1 cellular context compared by ENCODE assay signal in the genomic region with DNA sequence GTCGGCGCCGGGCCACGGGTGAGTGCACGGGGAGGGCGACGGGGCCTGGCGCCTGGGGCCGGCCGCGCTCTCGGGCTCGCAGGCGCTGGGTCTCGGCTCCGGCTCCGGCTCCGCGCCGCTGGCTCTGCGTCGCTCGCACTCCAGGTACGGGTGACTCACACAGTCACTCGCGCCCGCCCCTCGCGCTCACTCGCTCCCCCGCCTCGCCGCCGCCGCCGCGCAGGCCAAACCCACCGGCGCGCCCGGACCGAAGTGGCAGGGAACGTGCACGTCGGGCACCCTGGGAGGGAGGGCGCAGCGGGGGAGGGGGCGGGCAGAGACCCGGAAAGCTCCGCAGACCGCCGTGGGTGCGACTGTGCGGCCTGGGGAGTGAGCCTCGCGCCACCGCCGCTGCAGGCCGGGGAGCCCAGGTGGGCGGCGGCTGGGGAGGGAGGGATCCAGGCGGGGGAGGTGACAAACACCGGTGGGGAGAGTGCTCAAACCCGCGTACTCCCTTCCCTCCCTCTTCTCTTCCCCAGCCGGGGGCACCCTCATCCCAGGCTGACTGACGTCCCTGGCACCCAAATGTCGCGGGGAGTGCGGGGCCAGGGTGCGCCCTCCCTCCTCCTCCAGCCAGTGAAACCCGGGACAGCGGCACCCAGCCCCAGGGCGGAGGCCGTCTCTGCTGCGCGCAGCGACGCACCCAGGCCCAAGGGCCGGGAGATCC.
A peak's percentile ranks its signal among the peaks of the same experiment; 100 is the strongest.
TF ChIP-seq lines count a peak whose summit lies in the region.

No MANE protein-coding gene starts in this region.

TF ChIP-seq in HEK293, 187 proteins besides CTCF, POLR2A, EP300 and RAD21 (continued from another document and continues in another):
- TF ChIP-seq EGR2 (tag by site-specific recombination; IDR thresholded peaks at IDR 0.05; ENCODE audit: low read depth) (peak; percentile 88), ZNF223 (tag by site-specific recombination; IDR thresholded peaks at IDR 0.05) (no peak), ZNF785 (tag by site-specific recombination; IDR thresholded peaks at IDR 0.05) (no peak), ZNF2 (tag by site-specific recombination; IDR thresholded peaks at IDR 0.05) (peak; percentile 88), ZNF76 (tag by site-specific recombination; IDR thresholded peaks at IDR 0.05; ENCODE audit: borderline replicate concordance, low read depth) (peak; percentile 56; the same call in 1 of the 2 replicates), ZNF544 (tag by site-specific recombination; IDR thresholded peaks at IDR 0.05) (no peak), ZBTB7A (tag by site-specific recombination; IDR thresholded peaks at IDR 0.05; ENCODE audit: low read depth) (peak; percentile 57; the same call in 1 of the 2 replicates), MZF1 (tag by site-specific recombination; IDR thresholded peaks at IDR 0.05; ENCODE audit: borderline replicate concordance) (peak; percentile 55; the same call in 1 of the 2 replicates), SP2 (tag by site-specific recombination; IDR thresholded peaks at IDR 0.05) (peak; percentile 79), ZNF792 (tag by site-specific recombination; IDR thresholded peaks at IDR 0.05) (0 out of 2 replicates have a peak, but pooled peaks have one; percentile 16), ZNF660 (tag by site-specific recombination; IDR thresholded peaks at IDR 0.05) (peak; percentile 62), ZFHX2 (tag by site-specific recombination; conservative IDR thresholded peaks at IDR 0.05) (peak; percentile 90), SALL2 (tag by site-specific recombination; IDR thresholded peaks at IDR 0.05; ENCODE audit: borderline replicate concordance) (no peak), ZNF791 (tag by site-specific recombination; IDR thresholded peaks at IDR 0.05) (no peak), ZNF501 (tag by site-specific recombination; IDR thresholded peaks at IDR 0.05) (0 out of 2 replicates have a peak, but pooled peaks have one; percentile 23), ZNF629 (tag by site-specific recombination; IDR thresholded peaks at IDR 0.05) (peak; percentile 48; the same call in 1 of the 2 replicates), ZNF423 (tag by site-specific recombination; IDR thresholded peaks at IDR 0.05) (peak; percentile 97), ZBTB17 (tag by site-specific recombination; IDR thresholded peaks at IDR 0.05) (peak; percentile 59; the same call in 1 of the 2 replicates), ZNF658 (tag by site-specific recombination; IDR thresholded peaks at IDR 0.05) (no peak), ZNF146 (tag by site-specific recombination; IDR thresholded peaks at IDR 0.05) (0 out of 2 replicates have a peak, but pooled peaks have one; percentile 3), ZBTB20 (tag by site-specific recombination; IDR thresholded peaks at IDR 0.05) (peak; percentile 95), WT1 (tag by site-specific recombination; IDR thresholded peaks at IDR 0.05) (peak; percentile 97), ZNF24 (tag by site-specific recombination; IDR thresholded peaks at IDR 0.05) (peak; percentile 36; the same call in 1 of the 2 replicates)
- TF ChIP-seq, protein P1, sequence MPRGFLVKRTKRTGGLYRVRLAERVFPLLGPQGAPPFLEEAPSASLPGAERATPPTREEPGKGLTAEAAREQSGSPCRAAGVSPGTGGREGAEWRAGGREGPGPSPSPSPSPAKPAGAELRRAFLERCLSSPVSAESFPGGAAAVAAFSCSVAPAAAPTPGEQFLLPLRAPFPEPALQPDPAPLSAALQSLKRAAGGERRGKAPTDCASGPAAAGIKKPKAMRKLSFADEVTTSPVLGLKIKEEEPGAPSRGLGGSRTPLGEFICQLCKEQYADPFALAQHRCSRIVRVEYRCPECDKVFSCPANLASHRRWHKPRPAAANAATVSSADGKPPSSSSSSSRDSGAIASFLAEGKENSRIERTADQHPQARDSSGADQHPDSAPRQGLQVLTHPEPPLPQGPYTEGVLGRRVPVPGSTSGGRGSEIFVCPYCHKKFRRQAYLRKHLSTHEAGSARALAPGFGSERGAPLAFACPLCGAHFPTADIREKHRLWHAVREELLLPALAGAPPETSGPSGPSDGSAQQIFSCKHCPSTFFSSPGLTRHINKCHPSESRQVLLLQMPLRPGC (tag by site-specific recombination; IDR thresholded peaks at IDR 0.05) = 0 out of 2 replicates have a peak, but pooled peaks have one; percentile 29
- TF ChIP-seq, protein P2, sequence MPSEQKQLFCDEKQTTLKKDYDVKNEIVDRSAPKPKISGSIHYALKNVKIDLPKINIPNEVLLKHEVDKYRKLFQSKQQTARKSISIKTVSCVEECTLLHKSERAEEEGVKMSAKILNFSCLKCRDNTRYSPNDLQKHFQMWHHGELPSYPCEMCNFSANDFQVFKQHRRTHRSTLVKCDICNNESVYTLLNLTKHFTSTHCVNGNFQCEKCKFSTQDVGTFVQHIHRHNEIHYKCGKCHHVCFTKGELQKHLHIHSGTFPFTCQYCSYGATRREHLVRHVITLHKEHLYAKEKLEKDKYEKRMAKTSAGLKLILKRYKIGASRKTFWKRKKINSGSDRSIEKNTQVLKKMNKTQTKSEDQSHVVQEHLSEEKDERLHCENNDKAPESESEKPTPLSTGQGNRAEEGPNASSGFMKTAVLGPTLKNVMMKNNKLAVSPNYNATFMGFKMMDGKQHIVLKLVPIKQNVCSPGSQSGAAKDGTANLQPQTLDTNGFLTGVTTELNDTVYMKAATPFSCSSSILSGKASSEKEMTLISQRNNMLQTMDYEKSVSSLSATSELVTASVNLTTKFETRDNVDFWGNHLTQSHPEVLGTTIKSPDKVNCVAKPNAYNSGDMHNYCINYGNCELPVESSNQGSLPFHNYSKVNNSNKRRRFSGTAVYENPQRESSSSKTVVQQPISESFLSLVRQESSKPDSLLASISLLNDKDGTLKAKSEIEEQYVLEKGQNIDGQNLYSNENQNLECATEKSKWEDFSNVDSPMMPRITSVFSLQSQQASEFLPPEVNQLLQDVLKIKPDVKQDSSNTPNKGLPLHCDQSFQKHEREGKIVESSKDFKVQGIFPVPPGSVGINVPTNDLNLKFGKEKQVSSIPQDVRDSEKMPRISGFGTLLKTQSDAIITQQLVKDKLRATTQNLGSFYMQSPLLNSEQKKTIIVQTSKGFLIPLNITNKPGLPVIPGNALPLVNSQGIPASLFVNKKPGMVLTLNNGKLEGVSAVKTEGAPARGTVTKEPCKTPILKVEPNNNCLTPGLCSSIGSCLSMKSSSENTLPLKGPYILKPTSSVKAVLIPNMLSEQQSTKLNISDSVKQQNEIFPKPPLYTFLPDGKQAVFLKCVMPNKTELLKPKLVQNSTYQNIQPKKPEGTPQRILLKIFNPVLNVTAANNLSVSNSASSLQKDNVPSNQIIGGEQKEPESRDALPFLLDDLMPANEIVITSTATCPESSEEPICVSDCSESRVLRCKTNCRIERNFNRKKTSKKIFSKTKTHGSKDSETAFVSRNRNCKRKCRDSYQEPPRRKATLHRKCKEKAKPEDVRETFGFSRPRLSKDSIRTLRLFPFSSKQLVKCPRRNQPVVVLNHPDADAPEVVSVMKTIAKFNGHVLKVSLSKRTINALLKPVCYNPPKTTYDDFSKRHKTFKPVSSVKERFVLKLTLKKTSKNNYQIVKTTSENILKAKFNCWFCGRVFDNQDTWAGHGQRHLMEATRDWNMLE (tag by site-specific recombination; conservative IDR thresholded peaks at IDR 0.05; ENCODE audit: low read depth) = peak; percentile 37; the same call in 1 of the 2 replicates
- TF ChIP-seq, protein P3, sequence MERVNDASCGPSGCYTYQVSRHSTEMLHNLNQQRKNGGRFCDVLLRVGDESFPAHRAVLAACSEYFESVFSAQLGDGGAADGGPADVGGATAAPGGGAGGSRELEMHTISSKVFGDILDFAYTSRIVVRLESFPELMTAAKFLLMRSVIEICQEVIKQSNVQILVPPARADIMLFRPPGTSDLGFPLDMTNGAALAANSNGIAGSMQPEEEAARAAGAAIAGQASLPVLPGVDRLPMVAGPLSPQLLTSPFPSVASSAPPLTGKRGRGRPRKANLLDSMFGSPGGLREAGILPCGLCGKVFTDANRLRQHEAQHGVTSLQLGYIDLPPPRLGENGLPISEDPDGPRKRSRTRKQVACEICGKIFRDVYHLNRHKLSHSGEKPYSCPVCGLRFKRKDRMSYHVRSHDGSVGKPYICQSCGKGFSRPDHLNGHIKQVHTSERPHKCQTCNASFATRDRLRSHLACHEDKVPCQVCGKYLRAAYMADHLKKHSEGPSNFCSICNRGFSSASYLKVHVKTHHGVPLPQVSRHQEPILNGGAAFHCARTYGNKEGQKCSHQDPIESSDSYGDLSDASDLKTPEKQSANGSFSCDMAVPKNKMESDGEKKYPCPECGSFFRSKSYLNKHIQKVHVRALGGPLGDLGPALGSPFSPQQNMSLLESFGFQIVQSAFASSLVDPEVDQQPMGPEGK (tag by site-specific recombination; IDR thresholded peaks at IDR 0.05) = peak; percentile 93
- TF ChIP-seq, protein P4, sequence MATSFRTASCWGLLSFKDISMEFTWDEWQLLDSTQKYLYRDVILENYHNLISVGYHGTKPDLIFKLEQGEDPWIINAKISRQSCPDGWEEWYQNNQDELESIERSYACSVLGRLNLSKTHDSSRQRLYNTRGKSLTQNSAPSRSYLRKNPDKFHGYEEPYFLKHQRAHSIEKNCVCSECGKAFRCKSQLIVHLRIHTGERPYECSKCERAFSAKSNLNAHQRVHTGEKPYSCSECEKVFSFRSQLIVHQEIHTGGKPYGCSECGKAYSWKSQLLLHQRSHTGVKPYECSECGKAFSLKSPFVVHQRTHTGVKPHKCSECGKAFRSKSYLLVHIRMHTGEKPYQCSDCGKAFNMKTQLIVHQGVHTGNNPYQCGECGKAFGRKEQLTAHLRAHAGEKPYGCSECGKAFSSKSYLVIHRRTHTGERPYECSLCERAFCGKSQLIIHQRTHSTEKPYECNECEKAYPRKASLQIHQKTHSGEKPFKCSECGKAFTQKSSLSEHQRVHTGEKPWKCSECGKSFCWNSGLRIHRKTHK (tag by site-specific recombination; IDR thresholded peaks at IDR 0.05) = no peak
- TF ChIP-seq, protein P5, sequence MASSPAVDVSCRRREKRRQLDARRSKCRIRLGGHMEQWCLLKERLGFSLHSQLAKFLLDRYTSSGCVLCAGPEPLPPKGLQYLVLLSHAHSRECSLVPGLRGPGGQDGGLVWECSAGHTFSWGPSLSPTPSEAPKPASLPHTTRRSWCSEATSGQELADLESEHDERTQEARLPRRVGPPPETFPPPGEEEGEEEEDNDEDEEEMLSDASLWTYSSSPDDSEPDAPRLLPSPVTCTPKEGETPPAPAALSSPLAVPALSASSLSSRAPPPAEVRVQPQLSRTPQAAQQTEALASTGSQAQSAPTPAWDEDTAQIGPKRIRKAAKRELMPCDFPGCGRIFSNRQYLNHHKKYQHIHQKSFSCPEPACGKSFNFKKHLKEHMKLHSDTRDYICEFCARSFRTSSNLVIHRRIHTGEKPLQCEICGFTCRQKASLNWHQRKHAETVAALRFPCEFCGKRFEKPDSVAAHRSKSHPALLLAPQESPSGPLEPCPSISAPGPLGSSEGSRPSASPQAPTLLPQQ (tag by site-specific recombination; IDR thresholded peaks at IDR 0.05) = peak; percentile 63; the same call in 1 of the 2 replicates
- TF ChIP-seq, protein P6, sequence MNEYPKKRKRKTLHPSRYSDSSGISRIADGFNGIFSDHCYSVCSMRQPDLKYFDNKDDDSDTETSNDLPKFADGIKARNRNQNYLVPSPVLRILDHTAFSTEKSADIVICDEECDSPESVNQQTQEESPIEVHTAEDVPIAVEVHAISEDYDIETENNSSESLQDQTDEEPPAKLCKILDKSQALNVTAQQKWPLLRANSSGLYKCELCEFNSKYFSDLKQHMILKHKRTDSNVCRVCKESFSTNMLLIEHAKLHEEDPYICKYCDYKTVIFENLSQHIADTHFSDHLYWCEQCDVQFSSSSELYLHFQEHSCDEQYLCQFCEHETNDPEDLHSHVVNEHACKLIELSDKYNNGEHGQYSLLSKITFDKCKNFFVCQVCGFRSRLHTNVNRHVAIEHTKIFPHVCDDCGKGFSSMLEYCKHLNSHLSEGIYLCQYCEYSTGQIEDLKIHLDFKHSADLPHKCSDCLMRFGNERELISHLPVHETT (tag by site-specific recombination; IDR thresholded peaks at IDR 0.05) = 0 out of 2 replicates have a peak, but pooled peaks have one; percentile 19
- TF ChIP-seq, protein P7, sequence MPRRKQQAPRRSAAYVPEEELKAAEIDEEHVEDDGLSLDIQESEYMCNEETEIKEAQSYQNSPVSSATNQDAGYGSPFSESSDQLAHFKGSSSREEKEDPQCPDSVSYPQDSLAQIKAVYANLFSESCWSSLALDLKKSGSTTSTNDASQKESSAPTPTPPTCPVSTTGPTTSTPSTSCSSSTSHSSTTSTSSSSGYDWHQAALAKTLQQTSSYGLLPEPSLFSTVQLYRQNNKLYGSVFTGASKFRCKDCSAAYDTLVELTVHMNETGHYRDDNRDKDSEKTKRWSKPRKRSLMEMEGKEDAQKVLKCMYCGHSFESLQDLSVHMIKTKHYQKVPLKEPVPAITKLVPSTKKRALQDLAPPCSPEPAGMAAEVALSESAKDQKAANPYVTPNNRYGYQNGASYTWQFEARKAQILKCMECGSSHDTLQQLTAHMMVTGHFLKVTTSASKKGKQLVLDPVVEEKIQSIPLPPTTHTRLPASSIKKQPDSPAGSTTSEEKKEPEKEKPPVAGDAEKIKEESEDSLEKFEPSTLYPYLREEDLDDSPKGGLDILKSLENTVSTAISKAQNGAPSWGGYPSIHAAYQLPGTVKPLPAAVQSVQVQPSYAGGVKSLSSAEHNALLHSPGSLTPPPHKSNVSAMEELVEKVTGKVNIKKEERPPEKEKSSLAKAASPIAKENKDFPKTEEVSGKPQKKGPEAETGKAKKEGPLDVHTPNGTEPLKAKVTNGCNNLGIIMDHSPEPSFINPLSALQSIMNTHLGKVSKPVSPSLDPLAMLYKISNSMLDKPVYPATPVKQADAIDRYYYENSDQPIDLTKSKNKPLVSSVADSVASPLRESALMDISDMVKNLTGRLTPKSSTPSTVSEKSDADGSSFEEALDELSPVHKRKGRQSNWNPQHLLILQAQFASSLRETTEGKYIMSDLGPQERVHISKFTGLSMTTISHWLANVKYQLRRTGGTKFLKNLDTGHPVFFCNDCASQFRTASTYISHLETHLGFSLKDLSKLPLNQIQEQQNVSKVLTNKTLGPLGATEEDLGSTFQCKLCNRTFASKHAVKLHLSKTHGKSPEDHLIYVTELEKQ (tag by site-specific recombination; IDR thresholded peaks at IDR 0.05; ENCODE audit: borderline replicate concordance) = peak; percentile 8; the same call in 1 of the 2 replicates
- TF ChIP-seq, protein P8, sequence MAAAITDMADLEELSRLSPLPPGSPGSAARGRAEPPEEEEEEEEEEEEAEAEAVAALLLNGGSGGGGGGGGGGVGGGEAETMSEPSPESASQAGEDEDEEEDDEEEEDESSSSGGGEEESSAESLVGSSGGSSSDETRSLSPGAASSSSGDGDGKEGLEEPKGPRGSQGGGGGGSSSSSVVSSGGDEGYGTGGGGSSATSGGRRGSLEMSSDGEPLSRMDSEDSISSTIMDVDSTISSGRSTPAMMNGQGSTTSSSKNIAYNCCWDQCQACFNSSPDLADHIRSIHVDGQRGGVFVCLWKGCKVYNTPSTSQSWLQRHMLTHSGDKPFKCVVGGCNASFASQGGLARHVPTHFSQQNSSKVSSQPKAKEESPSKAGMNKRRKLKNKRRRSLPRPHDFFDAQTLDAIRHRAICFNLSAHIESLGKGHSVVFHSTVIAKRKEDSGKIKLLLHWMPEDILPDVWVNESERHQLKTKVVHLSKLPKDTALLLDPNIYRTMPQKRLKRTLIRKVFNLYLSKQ (tag by site-specific recombination; IDR thresholded peaks at IDR 0.05; ENCODE audit: borderline replicate concordance) = no peak
